15 cellular contexts compared by ENCODE assay signal in genomic region chr6:21634582-21634981, GRCh38. TPM values are rescaled to one million over a fixed set of nuclear protein-coding genes. Genes with fewer than 3 reads are reported as not detected.
DNase-seq lines count a peak whose midpoint lies in the region; ATAC-seq, FAIRE-seq and TF ChIP-seq lines count a peak whose summit lies in the region.
"Had no signal": no experiment of that assay in that cellular context is flagged by ENCODE, and none has a peak within 500 bp of the region (broad histone marks: within the 10 kb centered on the region; RNA-seq: fewer than 3 reads in every experiment).

No MANE protein-coding gene starts in this region.

- no peaks in the 10 kb centered on the region for H3K4me1 Mint-ChIP-seq in endodermal cell
- H3K4me1 Mint-ChIP-seq in stimulated activated naive B cell treated with anti-CD40 and anti-IgM and Interleukin-4, amounts not matched to agents 10 μg/mL and 1 μg/mL and 100 μg/mL, for 72 hours, result no peaks in the 10 kb centered on the region
- H3K4me1 Mint-ChIP-seq: activated naive CD4-positive, alpha-beta T cell treated with anti-CD3 and anti-CD28 coated beads, Interleukin-2, amount 10 ng/mL, durations not matched to agents 7 days and 5 days had no signal

- H2AFZ ChIP-seq in OCI-LY7 (ENCODE audit: low read length), result no peak overlapping the region

- H3K9ac ChIP-seq in endodermal cell (ENCODE audit: extremely low read depth, low read length, poor library complexity, severe bottlenecking), result no peak overlapping the region
- H3K9ac ChIP-seq: BLaER1 treated with 17β-estradiol and CSF1 and Interleukin-3, amounts not matched to agents 10 nM and 100 nM had no signal

- POLR2A ChIA-PET in OCI-LY7 (lab: Charles Lee), result no interaction called here

- intact Hi-C loops in left cardiac atrium (cut with DNase I), result no loop called here
- intact Hi-C loops in Right ventricle myocardium inferior (cut with DNase I), result no loop called here
- intact Hi-C loops in OCI-LY7 (cut with micrococcal nuclease; ENCODE audit: unreplicated experiment), result no loop called here

- H3K4me1 ChIP-seq in endodermal cell (ENCODE audit: control insufficient read depth, insufficient read depth, low read length), result no peaks in the 10 kb centered on the region
- no peaks in the 10 kb centered on the region for H3K4me1 ChIP-seq in OCI-LY7 (ENCODE audit: insufficient read depth, low read length, poor library complexity, severe bottlenecking)
- H3K4me1 ChIP-seq: BLaER1 treated with 17β-estradiol and CSF1 and Interleukin-3, amounts not matched to agents 10 nM and 100 nM had no signal

- in situ Hi-C loops in SK-MEL-5 (cut with HindIII; ENCODE audit: low pct_unique_long_range_greater_than_20kb, low sequenced_read_pairs), result no loop called here

- peak; percentile 34 to 87 for ATAC-seq in left cardiac atrium
- no peak for ATAC-seq in Right ventricle myocardium inferior
- no peak for ATAC-seq in stimulated activated naive B cell treated with anti-CD40 and anti-IgM and Interleukin-4, amounts not matched to agents 10 μg/mL and 1 μg/mL and 100 μg/mL, for 72 hours (replicated peaks)
- ATAC-seq: activated CD4-positive, CD25-positive, alpha-beta regulatory T cell treated with anti-CD3 and anti-CD28 coated beads, Interleukin-2, amount 50 U/mL, for 24 hours had no signal

- H3K4me3 Mint-ChIP-seq in endodermal cell, result no peak overlapping the region
- H3K4me3 Mint-ChIP-seq in stimulated activated naive B cell treated with anti-CD40 and anti-IgM and Interleukin-4, amounts not matched to agents 10 μg/mL and 1 μg/mL and 100 μg/mL, for 72 hours, result no peak overlapping the region
- H3K4me3 Mint-ChIP-seq: activated naive CD4-positive, alpha-beta T cell treated with anti-CD3 and anti-CD28 coated beads, Interleukin-2, amount 10 ng/mL, durations not matched to agents 7 days and 5 days; neural crest cell had no signal

- no peaks in the 10 kb centered on the region for H3K27me3 Mint-ChIP-seq in endodermal cell (ENCODE audit: insufficient read depth)
- H3K27me3 Mint-ChIP-seq in stimulated activated naive B cell treated with anti-CD40 and anti-IgM and Interleukin-4, amounts not matched to agents 10 μg/mL and 1 μg/mL and 100 μg/mL, for 72 hours, result no peaks in the 10 kb centered on the region
- H3K27me3 Mint-ChIP-seq: activated naive CD4-positive, alpha-beta T cell treated with anti-CD3 and anti-CD28 coated beads, Interleukin-2, amount 10 ng/mL, durations not matched to agents 7 days and 5 days had no signal

- TF ChIP-seq CTCF in fibroblast of villous mesenchyme (IDR thresholded peaks at IDR 0.05; ENCODE audit: insufficient read depth, low read depth, low read length) (no peak), endodermal cell (conservative IDR thresholded peaks at IDR 0.05) (no peak), OCI-LY7 (conservative IDR thresholded peaks at IDR 0.05; ENCODE audit: low read length) (no peak)

- no peak overlapping the region for H3K27ac ChIP-seq in endodermal cell (ENCODE audit: low read depth, low read length)
- no peak overlapping the region for H3K27ac ChIP-seq in OCI-LY7 (ENCODE audit: low read depth, low read length, poor library complexity, severe bottlenecking)
- H3K27ac ChIP-seq: BLaER1 treated with 17β-estradiol and CSF1 and Interleukin-3, amounts not matched to agents 10 nM and 100 nM had no signal

- H3K36me3 Mint-ChIP-seq in endodermal cell (ENCODE audit: low read depth), result no peaks in the 10 kb centered on the region
- H3K36me3 Mint-ChIP-seq in stimulated activated naive B cell treated with anti-CD40 and anti-IgM and Interleukin-4, amounts not matched to agents 10 μg/mL and 1 μg/mL and 100 μg/mL, for 72 hours, result no peaks in the 10 kb centered on the region
- H3K36me3 Mint-ChIP-seq: activated naive CD4-positive, alpha-beta T cell treated with anti-CD3 and anti-CD28 coated beads, Interleukin-2, amount 10 ng/mL, durations not matched to agents 7 days and 5 days had no signal

- no peaks in the 10 kb centered on the region for H3K36me3 ChIP-seq in endodermal cell (ENCODE audit: control insufficient read depth, insufficient read depth, low read length)
- H3K36me3 ChIP-seq in OCI-LY7 (ENCODE audit: insufficient read depth, low read length), result no peaks in the 10 kb centered on the region
- H3K36me3 ChIP-seq: BLaER1 treated with 17β-estradiol and CSF1 and Interleukin-3, amounts not matched to agents 10 nM and 100 nM had no signal

- CTCF ChIA-PET in OCI-LY7 (lab: Charles Lee; ENCODE audit: unreplicated experiment), result no interaction called here

- H4K20me1 ChIP-seq in OCI-LY7 (ENCODE audit: insufficient read depth, low read length), result no peaks in the 10 kb centered on the region
- H4K20me1 ChIP-seq: BLaER1 treated with 17β-estradiol and CSF1 and Interleukin-3, amounts not matched to agents 10 nM and 100 nM had no signal

- BruUV-seq in OCI-LY7 (replicated peaks; lab: Mats Ljungman, UMichigan), result no TSS peak

- no peaks in the 10 kb centered on the region for H3K9me2 ChIP-seq in OCI-LY7 (ENCODE audit: insufficient read depth, low read length)

- no peaks in the 10 kb centered on the region for H3K9me3 ChIP-seq in endodermal cell (ENCODE audit: control insufficient read depth, low read length)
- no peaks in the 10 kb centered on the region for H3K9me3 ChIP-seq in OCI-LY7 (ENCODE audit: low read length)

- WGBS in endodermal cell (ENCODE audit: insufficient coverage in 1 of 2, insufficient read length in 1 of 2), 2 experiments, result 87 to 90% methylated on average over 4 of the region's 4 CpGs

- H3K4me2 ChIP-seq in OCI-LY7 (ENCODE audit: low read length), result no peak overlapping the region
- H3K4me2 ChIP-seq: BLaER1 treated with 17β-estradiol and CSF1 and Interleukin-3, amounts not matched to agents 10 nM and 100 nM had no signal

- no peaks in the 10 kb centered on the region for H3K9me3 Mint-ChIP-seq in endodermal cell
- no peaks in the 10 kb centered on the region for H3K9me3 Mint-ChIP-seq in stimulated activated naive B cell treated with anti-CD40 and anti-IgM and Interleukin-4, amounts not matched to agents 10 μg/mL and 1 μg/mL and 100 μg/mL, for 72 hours

- H3K27me3 ChIP-seq in endodermal cell (ENCODE audit: control insufficient read depth, insufficient read depth, low read length, poor library complexity, severe bottlenecking), result no peaks in the 10 kb centered on the region
- H3K27me3 ChIP-seq: BLaER1 treated with 17β-estradiol and CSF1 and Interleukin-3, amounts not matched to agents 10 nM and 100 nM had no signal

- no peak for DNase-seq in left cardiac atrium
- DNase-seq in Right ventricle myocardium inferior (ENCODE audit: missing footprints), result no peak
- DNase-seq in SK-MEL-5 (ENCODE audit: low read depth, low spot score), result peak; percentile 63
- peak; percentile 87 for DNase-seq in fibroblast of villous mesenchyme (ENCODE audit: low read depth)
- DNase-seq in urothelium cell line (ENCODE audit: low spot score), result peak; percentile 33
- DNase-seq in endodermal cell, result no peak
- no peak for DNase-seq in stimulated activated naive B cell treated with anti-CD40 and anti-IgM and Interleukin-4, amounts not matched to agents 10 μg/mL and 1 μg/mL and 100 μg/mL, for 72 hours
- no peak for DNase-seq in OCI-LY7 (ENCODE audit: low spot score)
- DNase-seq: activated naive CD4-positive, alpha-beta T cell treated with anti-CD3 and anti-CD28 coated beads, Interleukin-2, amount 10 ng/mL, durations not matched to agents 7 days and 5 days; GOT3; NCI-H748 treated with DMSO at 0.1 percent for 48 hours had no signal

- FAIRE-seq in urothelium cell line (lab: Jason Lieb, UNC), result no peak
- FAIRE-seq: frontal cortex had no signal

- H3K4me3 ChIP-seq in fibroblast of villous mesenchyme (ENCODE audit: low read depth, low read length) (no peak overlapping the region), endodermal cell (ENCODE audit: low read length) (no peak overlapping the region), OCI-LY7 (ENCODE audit: low read depth, low read length, poor library complexity, severe bottlenecking) (no peak overlapping the region)
- H3K4me3 ChIP-seq: BLaER1 treated with 17β-estradiol and CSF1 and Interleukin-3, amounts not matched to agents 10 nM and 100 nM had no signal

- H3K79me2 ChIP-seq in OCI-LY7 (ENCODE audit: insufficient read depth, low read depth, low read length), result no peaks in the 10 kb centered on the region

- no peak overlapping the region for H3K27ac Mint-ChIP-seq in endodermal cell
- no peak overlapping the region for H3K27ac Mint-ChIP-seq in stimulated activated naive B cell treated with anti-CD40 and anti-IgM and Interleukin-4, amounts not matched to agents 10 μg/mL and 1 μg/mL and 100 μg/mL, for 72 hours
- H3K27ac Mint-ChIP-seq: activated naive CD4-positive, alpha-beta T cell treated with anti-CD3 and anti-CD28 coated beads, Interleukin-2, amount 10 ng/mL, durations not matched to agents 7 days and 5 days had no signal

RNA-seq across cellular contexts. Expression of gene SOX4, which starts 41.0 kb away (rescaled TPM):
- total RNA-seq in left cardiac atrium, result 1 to 10 TPM; 5.7 to 7.7 TPM
- total RNA-seq in Right ventricle myocardium inferior, result 7.8 TPM
- 25.8 and 28.4 TPM in 2 replicates for total RNA-seq in SK-MEL-5 (2014; rRNA removed; shearing (Covaris generic))
- polyA plus RNA-seq in SK-MEL-5 (2015; cell fraction: cytosol; rRNA removed), result 22.1 and 27.9 TPM in 2 replicates
- 24.7 and 26.6 TPM in 2 replicates for polyA plus RNA-seq in SK-MEL-5 (2015; cell fraction: nucleus; rRNA removed)
- total RNA-seq in fibroblast of villous mesenchyme, result 33.2 and 71.8 TPM in 2 replicates
- 10 to 100 TPM; 95.9 to 96.7 TPM for total RNA-seq in endodermal cell
- polyA plus RNA-seq in endodermal cell (2013, experiment 1 of 2), result 130 TPM
- polyA plus RNA-seq in endodermal cell (2013, experiment 2 of 2), result 129 TPM
- 55.2 and 55.3 TPM in 2 replicates for total RNA-seq in OCI-LY7 (2014; rRNA removed; shearing (Covaris generic))
- total RNA-seq in OCI-LY7 (2022), result 58.1 and 78.1 TPM in 2 replicates

Comparison
In these comparisons a context has a peak if more than half of its experiments do, and no peak if none do; other contexts are left out.
1. ATAC-seq: peak in left cardiac atrium (2 of 2); none in Right ventricle myocardium inferior (single experiment) and stimulated activated naive B cell treated with anti-CD40 and anti-IgM and Interleukin-4, amounts not matched to agents 10 μg/mL and 1 μg/mL and 100 μg/mL, for 72 hours (0 of 2).
2. DNase-seq: peak in SK-MEL-5 (single experiment), fibroblast of villous mesenchyme (single experiment) and urothelium cell line (single experiment); none in left cardiac atrium (single experiment), Right ventricle myocardium inferior (single experiment), endodermal cell (single experiment), stimulated activated naive B cell treated with anti-CD40 and anti-IgM and Interleukin-4, amounts not matched to agents 10 μg/mL and 1 μg/mL and 100 μg/mL, for 72 hours (single experiment) and OCI-LY7 (single experiment).